20 cellular contexts compared by ENCODE assay signal in the genomic region with DNA sequence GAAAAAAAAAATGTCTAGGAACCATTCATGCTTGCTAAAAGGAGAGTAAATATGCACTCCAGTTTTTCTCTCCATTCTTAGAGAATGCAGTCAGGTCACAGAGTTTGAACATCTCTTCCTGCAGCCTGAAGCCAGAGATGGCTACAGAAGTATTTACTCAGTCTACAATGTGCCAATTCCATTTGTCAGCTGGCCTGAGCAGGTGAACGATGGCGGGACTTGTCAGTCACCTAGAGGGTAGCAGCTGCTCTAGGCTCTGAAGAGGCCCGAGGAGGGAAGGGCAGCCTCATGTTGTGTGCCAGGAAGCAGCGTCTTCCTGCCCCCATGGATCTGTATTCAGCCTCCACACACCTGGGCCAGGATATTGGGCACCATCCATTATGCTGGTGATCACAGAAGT.
DNase-seq lines count a peak whose midpoint lies in the region; ATAC-seq and TF ChIP-seq lines count a peak whose summit lies in the region.
"Had no signal": no experiment of that assay in that cellular context is flagged by ENCODE, and none has a peak within 500 bp of the region (broad histone marks: within the 10 kb centered on the region; RNA-seq: fewer than 3 reads in every experiment).

No MANE protein-coding gene starts in this region.

- intact Hi-C loops in body of pancreas (cut with DNase I) (no loop called here), upper lobe of right lung (cut with DNase I) (no loop called here)

- no peaks in the 10 kb centered on the region for H3K36me3 Mint-ChIP-seq in effector memory CD8-positive, alpha-beta T cell (ENCODE audit: insufficient read depth)
- H3K36me3 Mint-ChIP-seq: activated naive CD4-positive, alpha-beta T cell treated with anti-CD3 and anti-CD28 coated beads, Interleukin-2, amount 10 ng/mL, durations not matched to agents 7 days and 5 days; memory B cell had no signal

- H3K4me1 ChIP-seq in body of pancreas (peaks cover 13% of the 10 kb centered on the region), upper lobe of right lung (no peaks in the 10 kb centered on the region)

- H3K36me3 ChIP-seq in body of pancreas (replicated peaks in 1 of 2; ENCODE audit: insufficient read depth in 1 of 2, low read depth in 2 of 2) (no peaks in the 10 kb centered on the region), upper lobe of right lung (no peaks in the 10 kb centered on the region)
- H3K36me3 ChIP-seq: WERI-Rb-1 had no signal

- WGBS in body of pancreas, 2 donors = 32 to 34% methylated on average over 4 of the region's 4 CpGs

- H3K4me3 ChIP-seq in body of pancreas (no peak overlapping the region), upper lobe of right lung (no peak overlapping the region)
- H3K4me3 ChIP-seq: coronary artery had no signal

- DNase-seq in NCI-H2081 (lab: John Stamatoyannopoulos, UW) (peak; percentile 30 to 87), NCI-H2081 treated with DMSO at 0.1 percent for 48 hours (lab: John Stamatoyannopoulos, UW) (no peak), NCI-H2171 treated with DMSO at 0.1 percent for 48 hours (lab: John Stamatoyannopoulos, UW) (peak; percentile 79), body of pancreas (peak in 3 of 4 donors; percentile 9 to 19 (median 17)), upper lobe of right lung (no peak), DMS 273 (lab: John Stamatoyannopoulos, UW; ENCODE audit: unreplicated experiment) (no peak)
- DNase-seq in activated CD8-positive, alpha-beta memory T cell treated with anti-CD3 and anti-CD28 coated beads for 24 hours = no peak
- DNase-seq in effector memory CD8-positive, alpha-beta T cell = no peak
- DNase-seq: activated CD4-positive, alpha-beta T cell treated with anti-CD3 and anti-CD28 coated beads, Interleukin-2, amount 50 U/mL, for 48 hours; activated naive CD4-positive, alpha-beta T cell treated with anti-CD3 and anti-CD28 coated beads, Interleukin-2, amount 10 ng/mL, durations not matched to agents 7 days and 5 days; activated T-cell treated with anti-CD3 and anti-CD28 coated beads, Interleukin-2, amount 50 U/mL, for 1 hour; Calu3; nephron progenitor cell; SIG-M5; WERI-Rb-1 had no signal

- no peaks in the 10 kb centered on the region for H3K9me3 Mint-ChIP-seq in effector memory CD8-positive, alpha-beta T cell
- H3K9me3 Mint-ChIP-seq: activated naive CD4-positive, alpha-beta T cell treated with anti-CD3 and anti-CD28 coated beads, Interleukin-2, amount 10 ng/mL, durations not matched to agents 7 days and 5 days; T-helper 1 cell treated with Interleukin-12 subunit alpha and Interleukin-12 subunit beta and Interleukin-4 antibody, amounts not matched to agents 30 μg/mL and 1 μg/mL, for 36 hours had no signal

- no peak for ATAC-seq in body of pancreas
- peak; percentile 74 for ATAC-seq in upper lobe of right lung
- no peak for ATAC-seq in effector memory CD8-positive, alpha-beta T cell (replicated peaks)

- H3K27ac Mint-ChIP-seq in effector memory CD8-positive, alpha-beta T cell = no peak overlapping the region
- H3K27ac Mint-ChIP-seq: activated naive CD4-positive, alpha-beta T cell treated with anti-CD3 and anti-CD28 coated beads, Interleukin-2, amount 10 ng/mL, durations not matched to agents 7 days and 5 days; B cell; memory B cell; nephron progenitor cell; T-helper 1 cell treated with Interleukin-12 subunit alpha and Interleukin-12 subunit beta and Interleukin-4 antibody, amounts not matched to agents 30 μg/mL and 1 μg/mL, for 36 hours had no signal

- no peak overlapping the region for H3K4me3 Mint-ChIP-seq in effector memory CD8-positive, alpha-beta T cell
- H3K4me3 Mint-ChIP-seq: activated naive CD4-positive, alpha-beta T cell treated with anti-CD3 and anti-CD28 coated beads, Interleukin-2, amount 10 ng/mL, durations not matched to agents 7 days and 5 days; B cell; memory B cell; nephron progenitor cell; T-helper 1 cell treated with Interleukin-12 subunit alpha and Interleukin-12 subunit beta and Interleukin-4 antibody, amounts not matched to agents 30 μg/mL and 1 μg/mL, for 36 hours had no signal

- H3K27ac ChIP-seq in body of pancreas = no peak overlapping the region
- no peak overlapping the region for H3K27ac ChIP-seq in upper lobe of right lung
- H3K27ac ChIP-seq: 22Rv1, coronary artery, WERI-Rb-1 had no signal

- no peaks in the 10 kb centered on the region for H3K27me3 Mint-ChIP-seq in effector memory CD8-positive, alpha-beta T cell
- H3K27me3 Mint-ChIP-seq: activated naive CD4-positive, alpha-beta T cell treated with anti-CD3 and anti-CD28 coated beads, Interleukin-2, amount 10 ng/mL, durations not matched to agents 7 days and 5 days; B cell; memory B cell had no signal

- H3K9me3 ChIP-seq in body of pancreas (no peaks in the 10 kb centered on the region), upper lobe of right lung (no peaks in the 10 kb centered on the region)

- TF ChIP-seq CTCF in body of pancreas (IDR thresholded peaks at IDR 0.05) (no peak), upper lobe of right lung (IDR thresholded peaks at IDR 0.05) (no peak)

- no peak for TF ChIP-seq POLR2A in body of pancreas (IDR thresholded peaks at IDR 0.05)

- H3K27me3 ChIP-seq in body of pancreas (no peaks in the 10 kb centered on the region), upper lobe of right lung (no peaks in the 10 kb centered on the region)

- H3K4me1 Mint-ChIP-seq in effector memory CD8-positive, alpha-beta T cell (ENCODE audit: low read depth in 2 of 2) = no peaks in the 10 kb centered on the region
- H3K4me1 Mint-ChIP-seq: activated naive CD4-positive, alpha-beta T cell treated with anti-CD3 and anti-CD28 coated beads, Interleukin-2, amount 10 ng/mL, durations not matched to agents 7 days and 5 days; B cell; memory B cell had no signal

Comparison
In these comparisons a context has a peak if more than half of its experiments do, and no peak if none do; other contexts are left out.
1. DNase-seq: peak in NCI-H2081 (2 of 2), NCI-H2171 treated with DMSO at 0.1 percent for 48 hours (single experiment) and body of pancreas (3 of 4); none in NCI-H2081 treated with DMSO at 0.1 percent for 48 hours (single experiment), upper lobe of right lung (single experiment), DMS 273 (single experiment), activated CD8-positive, alpha-beta memory T cell treated with anti-CD3 and anti-CD28 coated beads for 24 hours (single experiment) and effector memory CD8-positive, alpha-beta T cell (0 of 3).